In the genomic region with DNA sequence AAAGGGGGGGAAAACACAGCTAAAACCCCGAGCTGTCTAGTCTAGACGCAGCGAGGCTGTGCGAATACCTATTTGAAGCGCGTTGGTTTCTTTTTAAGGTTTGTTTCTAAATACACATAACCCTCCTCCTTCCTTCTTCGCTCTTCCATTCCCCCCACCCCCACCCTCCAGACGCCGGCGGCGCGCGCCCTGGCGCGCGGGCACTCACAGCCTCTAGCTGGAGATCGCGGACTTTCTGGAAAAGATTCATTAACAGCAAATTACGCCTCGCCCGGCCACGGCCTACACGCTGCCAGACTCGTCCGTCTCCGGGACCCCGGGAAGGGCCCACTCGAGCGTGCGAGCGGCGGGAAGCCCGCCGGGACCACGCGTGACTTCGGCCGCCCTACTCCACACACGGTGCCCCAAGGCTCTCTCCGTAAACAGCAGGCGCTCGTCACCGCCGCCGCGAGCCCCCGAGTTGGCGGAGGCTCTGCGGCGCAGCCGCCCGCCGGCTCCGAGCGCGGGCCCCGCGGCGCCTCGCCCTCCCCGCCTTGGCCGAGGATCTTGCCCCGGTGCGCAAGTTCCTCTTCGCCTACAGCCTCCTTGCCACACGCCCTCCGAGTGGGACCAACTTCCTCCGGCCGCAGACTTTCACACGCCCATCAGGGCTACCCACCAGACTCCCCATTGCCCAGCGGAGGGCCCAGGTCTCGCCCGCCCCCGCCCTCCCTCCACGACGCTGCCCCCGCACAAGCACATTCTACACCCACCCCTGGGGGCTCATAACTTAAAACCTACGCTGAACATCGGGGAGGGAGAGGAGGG, we compare ENCODE assay signal across 7 cellular contexts. TPM values are rescaled to one million over a fixed set of nuclear protein-coding genes. Genes with fewer than 3 reads are reported as not detected.
DNase-seq lines count a peak whose midpoint lies in the region; ATAC-seq, FAIRE-seq and TF ChIP-seq lines count a peak whose summit lies in the region.

No MANE protein-coding gene starts in this region.

- no peaks in the 10 kb centered on the region for H3K9me3 Mint-ChIP-seq in stimulated activated naive B cell treated with anti-CD40 and anti-IgM and Interleukin-4, amounts not matched to agents 10 μg/mL and 1 μg/mL and 100 μg/mL, for 72 hours

- ATAC-seq in stimulated activated naive B cell treated with anti-CD40 and anti-IgM and Interleukin-4, amounts not matched to agents 10 μg/mL and 1 μg/mL and 100 μg/mL, for 72 hours (replicated peaks): peak; percentile 12 to 15
- ATAC-seq in HG03565 (IDR thresholded peaks at IDR 0.05; ENCODE audit: unreplicated experiment): no peak

- DNase-seq in GM06990 (ENCODE audit: extremely low read depth, insufficient read length): no peak
- DNase-seq in NAMALWA (ENCODE audit: low spot score): peak; percentile 52
- DNase-seq in adrenal gland: peak in 2 of 7 donors; percentile 31 to 44
- peak; percentile 21 for DNase-seq in stimulated activated naive B cell treated with anti-CD40 and anti-IgM and Interleukin-4, amounts not matched to agents 10 μg/mL and 1 μg/mL and 100 μg/mL, for 72 hours
- DNase-seq in NCI-H1930 (lab: John Stamatoyannopoulos, UW): no peak

- H3K27ac ChIP-seq in adrenal gland: peak overlapping the region in 4 of 5 donors; percentile 64 to 88 (median 82)

- FAIRE-seq in islet of Langerhans (lab: Jason Lieb, UNC): peak; percentile 17

- peaks cover 29 to 57% of the 10 kb centered on the region in 2 donors for H3K4me1 Mint-ChIP-seq in stimulated activated naive B cell treated with anti-CD40 and anti-IgM and Interleukin-4, amounts not matched to agents 10 μg/mL and 1 μg/mL and 100 μg/mL, for 72 hours

- TF ChIP-seq CTCF in GM06990 (IDR thresholded peaks at IDR 0.05; ENCODE audit: insufficient read depth, low read length, poor library complexity, severe bottlenecking) (no peak), adrenal gland (IDR thresholded peaks at IDR 0.05) (no peak)

- H3K4me1 ChIP-seq in adrenal gland (replicated peaks in 1 of 2): peaks cover 11 to 17% of the 10 kb centered on the region in 2 donors

- H3K36me3 Mint-ChIP-seq in stimulated activated naive B cell treated with anti-CD40 and anti-IgM and Interleukin-4, amounts not matched to agents 10 μg/mL and 1 μg/mL and 100 μg/mL, for 72 hours: peaks cover 4 to 25% of the 10 kb centered on the region in 2 donors

- H3K27me3 Mint-ChIP-seq in stimulated activated naive B cell treated with anti-CD40 and anti-IgM and Interleukin-4, amounts not matched to agents 10 μg/mL and 1 μg/mL and 100 μg/mL, for 72 hours: peaks cover 0 to 22% of the 10 kb centered on the region in 2 donors

- no peaks in the 10 kb centered on the region for H3K9me3 ChIP-seq in adrenal gland (replicated peaks in 1 of 3)

- H3K27me3 ChIP-seq in GM06990 (replicated peaks; ENCODE audit: control insufficient read depth, insufficient read depth, low read length) (no peaks in the 10 kb centered on the region), adrenal gland (peaks cover 29% of the 10 kb centered on the region)

- TF ChIP-seq POLR2A in adrenal gland (IDR thresholded peaks at IDR 0.05): peak in 1 of 2 donors; percentile 8

- H3K36me3 ChIP-seq in GM06990 (ENCODE audit: control insufficient read depth, insufficient read depth, low read length) (no peaks in the 10 kb centered on the region), adrenal gland (replicated peaks in 1 of 2) (no peaks in the 10 kb centered on the region)

- peak overlapping the region; percentile 94 for H3K27ac Mint-ChIP-seq in stimulated activated naive B cell treated with anti-CD40 and anti-IgM and Interleukin-4, amounts not matched to agents 10 μg/mL and 1 μg/mL and 100 μg/mL, for 72 hours

- peak overlapping the region; percentile 86 to 89 for H3K4me3 Mint-ChIP-seq in stimulated activated naive B cell treated with anti-CD40 and anti-IgM and Interleukin-4, amounts not matched to agents 10 μg/mL and 1 μg/mL and 100 μg/mL, for 72 hours

- WGBS in adrenal gland, 4 donors: 1 to 21% (median 4%) methylated on average over 26 to 79 of the region's 79 CpGs

- H3K4me3 ChIP-seq in GM06990 (replicated peaks; ENCODE audit: low read depth, low read length) (peak overlapping the region; percentile 70), adrenal gland (peak overlapping the region in 2 of 4 donors; percentile 57 to 72)

- intact Hi-C loops in adrenal gland (cut with DNase I): loop anchor here in 1 of 2 donors (10.0 kb wide), 1 partner anchor 81 kb away; no protein-coding TSS in a partner anchor

RNA-seq across cellular contexts. Expression of a gene that starts 2.0 kb away (rescaled TPM):
- total RNA-seq in adrenal gland: 10 to 100 TPM; 21.7 to 42.9 (median 30.6) TPM
- 10 to 100 TPM; 13.7 to 16.0 (median 14.0) TPM for polyA plus RNA-seq in adrenal gland

Comparison
In these comparisons a context has a peak if more than half of its experiments do, and no peak if none do; other contexts are left out.
1. DNase-seq: peak in NAMALWA (single experiment) and stimulated activated naive B cell treated with anti-CD40 and anti-IgM and Interleukin-4, amounts not matched to agents 10 μg/mL and 1 μg/mL and 100 μg/mL, for 72 hours (single experiment); none in GM06990 (single experiment) and NCI-H1930 (0 of 2).